In the genomic region with DNA sequence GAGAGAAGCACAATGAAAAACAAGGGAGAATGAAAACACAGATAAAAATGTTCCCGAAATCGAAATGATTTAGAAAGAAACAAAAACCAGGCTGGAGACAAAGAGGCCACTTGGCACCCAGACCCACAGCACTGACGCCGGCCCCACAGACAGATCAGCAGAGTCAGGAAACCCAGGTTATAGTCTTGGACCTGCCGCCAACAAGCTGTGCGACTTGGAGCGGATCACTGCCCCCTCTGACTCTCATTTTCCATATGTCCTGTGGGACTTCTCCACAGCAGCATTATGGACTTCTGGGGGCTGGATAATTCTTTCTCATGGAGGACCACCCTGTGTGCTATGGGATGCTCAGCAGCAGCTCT, we compare ENCODE assay signal across 18 cellular contexts.
A peak's percentile ranks its signal among the peaks of the same experiment; 100 is the strongest.
DNase-seq lines count a peak whose midpoint lies in the region; ATAC-seq and TF ChIP-seq lines count a peak whose summit lies in the region.
"Had no signal": no experiment of that assay in that cellular context is flagged by ENCODE, and none has a peak within 500 bp of the region (broad histone marks: within the 10 kb centered on the region; RNA-seq: fewer than 3 reads in every experiment).

No MANE protein-coding gene starts in this region.

- H3K4me3 ChIP-seq in SK-N-SH (ENCODE audit: low read depth in 2 of 2, low read length in 1 of 2) (no peak overlapping the region), RWPE2 (ENCODE audit: severe bottlenecking) (no peak overlapping the region), endodermal cell (ENCODE audit: low read length) (no peak overlapping the region), uterus (no peak overlapping the region)

- intact Hi-C loops in uterus (cut with DNase I; ENCODE audit: low total_unique reads), result no loop called here

- H3K27ac ChIP-seq in SK-N-SH (ENCODE audit: low read depth in 2 of 2, low read length in 1 of 2) (peak overlapping the region in 1 of 2 experiments; percentile 19; a peak in 1 of 4 replicates), RWPE2 (ENCODE audit: poor library complexity, severe bottlenecking) (peak overlapping the region; percentile 78), endodermal cell (ENCODE audit: low read depth, low read length) (no peak overlapping the region), uterus (peak overlapping the region; percentile 69 to 81)
- H3K27ac ChIP-seq: 22Rv1, RWPE1 had no signal

- H4K20me1 ChIP-seq in SK-N-SH (ENCODE audit: insufficient read depth), result no peaks in the 10 kb centered on the region

- H3K36me3 Mint-ChIP-seq in endodermal cell (ENCODE audit: low read depth), result no peaks in the 10 kb centered on the region
- H3K36me3 Mint-ChIP-seq: CD14-positive monocyte had no signal

- no peaks in the 10 kb centered on the region for H3K27me3 Mint-ChIP-seq in endodermal cell (ENCODE audit: insufficient read depth)

- no peaks in the 10 kb centered on the region for H3K79me2 ChIP-seq in SK-N-SH (ENCODE audit: insufficient read depth)

- CTCF ChIA-PET in SK-N-SH (lab: Yijun Ruan, JAX), result interaction anchor here (0.8 kb wide), 1 partner anchor 35 kb away, joined by 3 read pairs; no protein-coding TSS in a partner anchor

- H3K4me1 ChIP-seq in SK-N-SH (ENCODE audit: control insufficient read depth in 1 of 2, insufficient read depth in 2 of 2, low read depth in 1 of 2, low read length in 1 of 2), result peaks cover 0 to 21% of the 10 kb centered on the region in 2 experiments; a peak in 1 of 4 replicates
- peaks cover 22% of the 10 kb centered on the region for H3K4me1 ChIP-seq in RWPE2 (ENCODE audit: insufficient read depth, poor library complexity, severe bottlenecking)
- H3K4me1 ChIP-seq in endodermal cell (ENCODE audit: control insufficient read depth, insufficient read depth, low read length), result peaks cover 7% of the 10 kb centered on the region
- no peaks in the 10 kb centered on the region for H3K4me1 ChIP-seq in uterus

- H3F3A ChIP-seq in SK-N-SH (replicated peaks; ENCODE audit: insufficient read depth), result no peaks in the 10 kb centered on the region

- POLR2A ChIA-PET in SK-N-SH (lab: Yijun Ruan, JAX), result no interaction called here

- H3K9me3 ChIP-seq in SK-N-SH (no peaks in the 10 kb centered on the region), RWPE2 (ENCODE audit: severe bottlenecking) (no peaks in the 10 kb centered on the region), endodermal cell (ENCODE audit: control insufficient read depth, low read length) (peaks cover 7% of the 10 kb centered on the region), uterus (no peaks in the 10 kb centered on the region)

- no peak; the same call in 2 of the 3 replicates for ATAC-seq in SK-N-SH treated with all-trans-retinoic acid at 6 μM for 48 hours
- no peak for ATAC-seq in RWPE2 (ENCODE audit: low read depth)
- ATAC-seq in GM21825 (IDR thresholded peaks at IDR 0.05; ENCODE audit: unreplicated experiment), result no peak
- ATAC-seq in GM21381 (IDR thresholded peaks at IDR 0.05; ENCODE audit: unreplicated experiment), result no peak
- ATAC-seq in HG02798 (IDR thresholded peaks at IDR 0.05; ENCODE audit: poor library complexity, unreplicated experiment), result no peak
- ATAC-seq: PC-3 had no signal

- no peak overlapping the region for H3K4me2 ChIP-seq in SK-N-SH

- TF ChIP-seq RAD21 in SK-N-SH (IDR thresholded peaks at IDR 0.05; ENCODE audit: low read length), result no peak

- H3K4me3 Mint-ChIP-seq in endodermal cell, result no peak overlapping the region
- H3K4me3 Mint-ChIP-seq: CD14-positive monocyte had no signal

- H3K27me3 ChIP-seq in SK-N-SH (ENCODE audit: insufficient read depth) (no peaks in the 10 kb centered on the region), RWPE2 (ENCODE audit: insufficient read depth, poor library complexity, severe bottlenecking) (no peaks in the 10 kb centered on the region), endodermal cell (ENCODE audit: control insufficient read depth, insufficient read depth, low read length, poor library complexity, severe bottlenecking) (no peaks in the 10 kb centered on the region), uterus (no peaks in the 10 kb centered on the region)

- no peak overlapping the region for H3K27ac Mint-ChIP-seq in endodermal cell

- WGBS in SK-N-SH (ENCODE audit: low lambda C conversion rate), result 10% methylated on average over 4 of the region's 7 CpGs
- 92 to 94% methylated on average over 7 of the region's 7 CpGs for WGBS in endodermal cell (ENCODE audit: insufficient coverage in 1 of 2, insufficient read length in 1 of 2), 2 experiments

- no peaks in the 10 kb centered on the region for H3K36me3 ChIP-seq in SK-N-SH (replicated peaks in 1 of 2; ENCODE audit: control insufficient read depth in 1 of 2, insufficient read depth in 2 of 2, low read length in 1 of 2)
- no peaks in the 10 kb centered on the region for H3K36me3 ChIP-seq in RWPE2 (ENCODE audit: low read depth)
- no peaks in the 10 kb centered on the region for H3K36me3 ChIP-seq in endodermal cell (ENCODE audit: control insufficient read depth, insufficient read depth, low read length)
- no peaks in the 10 kb centered on the region for H3K36me3 ChIP-seq in uterus

- H3K9me3 Mint-ChIP-seq in endodermal cell, result peaks cover 17% of the 10 kb centered on the region

- TF ChIP-seq EP300 in SK-N-SH (IDR thresholded peaks at IDR 0.05; ENCODE audit: borderline replicate concordance in 1 of 2, low read depth in 1 of 2, low read length in 1 of 2), result no peak

- peaks cover 14% of the 10 kb centered on the region for H3K4me1 Mint-ChIP-seq in endodermal cell

- TF ChIP-seq CTCF in SK-N-SH (IDR thresholded peaks at IDR 0.05) (no peak), RWPE2 (IDR thresholded peaks at IDR 0.05; ENCODE audit: poor library complexity, severe bottlenecking) (no peak), endodermal cell (conservative IDR thresholded peaks at IDR 0.05) (no peak), uterus (IDR thresholded peaks at IDR 0.05) (no peak)

- DNase-seq in SK-N-SH (peak; percentile 50), RWPE2 (ENCODE audit: low spot score) (no peak), endodermal cell (peak; percentile 40), uterus (peak; percentile 49 to 86)
- DNase-seq: AML-193, DMS 273 treated with DMSO at 0.1 percent for 48 hours, H7, KG1, NCI-H1930, NCI-H526, PC-3 had no signal

- no peak overlapping the region for H3K9ac ChIP-seq in SK-N-SH
- H3K9ac ChIP-seq in endodermal cell (ENCODE audit: extremely low read depth, low read length, poor library complexity, severe bottlenecking), result no peak overlapping the region

- TF ChIP-seq POLR2A in uterus (IDR thresholded peaks at IDR 0.05), result no peak

- H3K9me2 ChIP-seq in SK-N-SH, result no peaks in the 10 kb centered on the region

- no peak overlapping the region for H2AFZ ChIP-seq in SK-N-SH (ENCODE audit: low read depth)

TF ChIP-seq in SK-N-SH, 30 proteins besides CTCF, POLR2A, EP300 and RAD21:
- no peak for TF ChIP-seq SIN3A (IDR thresholded peaks at IDR 0.05; ENCODE audit: borderline replicate concordance, low read depth, low read length)

TF ChIP-seq in SK-N-SH treated with all-trans-retinoic acid at 6 μM for 48 hours, 23 proteins besides CTCF, POLR2A, EP300 and RAD21:
- TF ChIP-seq ZNF8 (CRISPR knock-in tag; IDR thresholded peaks at IDR 0.05) (no peak), PATZ1 (CRISPR knock-in tag; IDR thresholded peaks at IDR 0.05; ENCODE audit: borderline replicate concordance) (no peak), TCF4 (CRISPR knock-in tag; IDR thresholded peaks at IDR 0.05; ENCODE audit: borderline replicate concordance) (no peak), PPARA (CRISPR knock-in tag; IDR thresholded peaks at IDR 0.05; ENCODE audit: borderline replicate concordance) (no peak), ZNF70 (CRISPR knock-in tag; IDR thresholded peaks at IDR 0.05) (no peak), ISL1 (CRISPR knock-in tag; IDR thresholded peaks at IDR 0.05) (no peak), OSR1 (CRISPR knock-in tag; IDR thresholded peaks at IDR 0.05) (no peak), ZFP30 (CRISPR knock-in tag; IDR thresholded peaks at IDR 0.05) (no peak)
- TF ChIP-seq, protein P1, sequence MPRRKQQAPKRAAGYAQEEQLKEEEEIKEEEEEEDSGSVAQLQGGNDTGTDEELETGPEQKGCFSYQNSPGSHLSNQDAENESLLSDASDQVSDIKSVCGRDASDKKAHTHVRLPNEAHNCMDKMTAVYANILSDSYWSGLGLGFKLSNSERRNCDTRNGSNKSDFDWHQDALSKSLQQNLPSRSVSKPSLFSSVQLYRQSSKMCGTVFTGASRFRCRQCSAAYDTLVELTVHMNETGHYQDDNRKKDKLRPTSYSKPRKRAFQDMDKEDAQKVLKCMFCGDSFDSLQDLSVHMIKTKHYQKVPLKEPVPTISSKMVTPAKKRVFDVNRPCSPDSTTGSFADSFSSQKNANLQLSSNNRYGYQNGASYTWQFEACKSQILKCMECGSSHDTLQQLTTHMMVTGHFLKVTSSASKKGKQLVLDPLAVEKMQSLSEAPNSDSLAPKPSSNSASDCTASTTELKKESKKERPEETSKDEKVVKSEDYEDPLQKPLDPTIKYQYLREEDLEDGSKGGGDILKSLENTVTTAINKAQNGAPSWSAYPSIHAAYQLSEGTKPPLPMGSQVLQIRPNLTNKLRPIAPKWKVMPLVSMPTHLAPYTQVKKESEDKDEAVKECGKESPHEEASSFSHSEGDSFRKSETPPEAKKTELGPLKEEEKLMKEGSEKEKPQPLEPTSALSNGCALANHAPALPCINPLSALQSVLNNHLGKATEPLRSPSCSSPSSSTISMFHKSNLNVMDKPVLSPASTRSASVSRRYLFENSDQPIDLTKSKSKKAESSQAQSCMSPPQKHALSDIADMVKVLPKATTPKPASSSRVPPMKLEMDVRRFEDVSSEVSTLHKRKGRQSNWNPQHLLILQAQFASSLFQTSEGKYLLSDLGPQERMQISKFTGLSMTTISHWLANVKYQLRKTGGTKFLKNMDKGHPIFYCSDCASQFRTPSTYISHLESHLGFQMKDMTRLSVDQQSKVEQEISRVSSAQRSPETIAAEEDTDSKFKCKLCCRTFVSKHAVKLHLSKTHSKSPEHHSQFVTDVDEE (CRISPR knock-in tag; IDR thresholded peaks at IDR 0.05), result no peak
